In genomic region chr2:207869784-207870778, GRCh38 we compare ENCODE assay signal across 10 cellular contexts.
DNase-seq lines count a peak whose midpoint lies in the region; ATAC-seq, FAIRE-seq and TF ChIP-seq lines count a peak whose summit lies in the region.
"Had no signal": no experiment of that assay in that cellular context is flagged by ENCODE, and none has a peak within 500 bp of the region (broad histone marks: within the 10 kb centered on the region; RNA-seq: fewer than 3 reads in every experiment).

No MANE protein-coding gene starts in this region.

- H3K9ac ChIP-seq in KMS-11 (no peak overlapping the region), skeletal muscle satellite cell (ENCODE audit: low read depth, low read length) (peak overlapping the region; percentile 10)

- no peak for ATAC-seq in HG02588 (IDR thresholded peaks at IDR 0.05; ENCODE audit: unreplicated experiment)

- intact Hi-C loops in posterior cingulate gyrus (cut with DNase I): no loop called here

- no peaks in the 10 kb centered on the region for H3K79me2 ChIP-seq in KMS-11 (ENCODE audit: insufficient read depth, low read depth)

- peak; percentile 92 for FAIRE-seq in GM19239 (lab: Jason Lieb, UNC)

- H3K36me3 ChIP-seq in KMS-11 (ENCODE audit: insufficient read depth) (no peaks in the 10 kb centered on the region), skeletal muscle satellite cell (ENCODE audit: insufficient read depth, low read length) (no peaks in the 10 kb centered on the region)

- H4K20me1 ChIP-seq in KMS-11 (ENCODE audit: insufficient read depth): no peaks in the 10 kb centered on the region

- no peak for DNase-seq in GM19239 (ENCODE audit: insufficient read length, low spot score)
- peak; percentile 6 to 37 for DNase-seq in dermis microvascular lymphatic vessel endothelial cell (ENCODE audit: low read depth in 2 of 2)
- DNase-seq in mesenteric fat pad (ENCODE audit: low spot score): no peak
- DNase-seq in posterior cingulate gyrus: no peak
- no peak for DNase-seq in stimulated activated naive CD4-positive, alpha-beta T cell treated with Interleukin-2 at 50 U/mL for 16 hours (lab: John Stamatoyannopoulos, UW)
- DNase-seq: NCI-H2171 treated with DMSO at 0.1 percent for 48 hours; stimulated activated CD4-positive, alpha-beta T cell treated with anti-CD3 and anti-CD28 coated beads, Interleukin-1b, Interleukin-23, amount 100 ng/mL, for 48 hours had no signal

- H3K4me1 ChIP-seq in KMS-11 (ENCODE audit: low read depth, poor library complexity, severe bottlenecking) (peaks cover 50% of the 10 kb centered on the region), skeletal muscle satellite cell (ENCODE audit: control insufficient read depth, insufficient read depth, low read length) (peaks cover 19% of the 10 kb centered on the region)

- H3K27me3 ChIP-seq in KMS-11 (ENCODE audit: insufficient read depth, low read depth): no peaks in the 10 kb centered on the region
- no peaks in the 10 kb centered on the region for H3K27me3 ChIP-seq in skeletal muscle satellite cell (ENCODE audit: control insufficient read depth, insufficient read depth, low read length)

- H2AFZ ChIP-seq in KMS-11 (ENCODE audit: low read depth): no peak overlapping the region

- H3K27ac ChIP-seq in KMS-11: peak overlapping the region; percentile 50; the same call in 1 of the 2 replicates

- H3K4me3 ChIP-seq in KMS-11 (IDR thresholded peaks at IDR 0.05; ENCODE audit: insufficient read depth, low read depth, low read length): no peak overlapping the region
- peak overlapping the region; percentile 23 for H3K4me3 ChIP-seq in skeletal muscle satellite cell (ENCODE audit: low read length)

- H3K9me3 ChIP-seq in skeletal muscle satellite cell (replicated peaks; ENCODE audit: low read length): no peaks in the 10 kb centered on the region

- H3K4me2 ChIP-seq in KMS-11 (peak overlapping the region; percentile 68), skeletal muscle satellite cell (ENCODE audit: low read length) (peak overlapping the region; percentile 8)

- no peak for TF ChIP-seq CTCF in KMS-11 (conservative IDR thresholded peaks at IDR 0.05; ENCODE audit: low read depth, low read length)

Comparison
In these comparisons a context has a peak if more than half of its experiments do, and no peak if none do; other contexts are left out.
1. DNase-seq: peak in dermis microvascular lymphatic vessel endothelial cell (2 of 2); none in GM19239 (single experiment), mesenteric fat pad (single experiment), posterior cingulate gyrus (0 of 10) and stimulated activated naive CD4-positive, alpha-beta T cell treated with Interleukin-2 at 50 U/mL for 16 hours (single experiment).